ENCODE assay signal across 2 cellular contexts in the genomic region with DNA sequence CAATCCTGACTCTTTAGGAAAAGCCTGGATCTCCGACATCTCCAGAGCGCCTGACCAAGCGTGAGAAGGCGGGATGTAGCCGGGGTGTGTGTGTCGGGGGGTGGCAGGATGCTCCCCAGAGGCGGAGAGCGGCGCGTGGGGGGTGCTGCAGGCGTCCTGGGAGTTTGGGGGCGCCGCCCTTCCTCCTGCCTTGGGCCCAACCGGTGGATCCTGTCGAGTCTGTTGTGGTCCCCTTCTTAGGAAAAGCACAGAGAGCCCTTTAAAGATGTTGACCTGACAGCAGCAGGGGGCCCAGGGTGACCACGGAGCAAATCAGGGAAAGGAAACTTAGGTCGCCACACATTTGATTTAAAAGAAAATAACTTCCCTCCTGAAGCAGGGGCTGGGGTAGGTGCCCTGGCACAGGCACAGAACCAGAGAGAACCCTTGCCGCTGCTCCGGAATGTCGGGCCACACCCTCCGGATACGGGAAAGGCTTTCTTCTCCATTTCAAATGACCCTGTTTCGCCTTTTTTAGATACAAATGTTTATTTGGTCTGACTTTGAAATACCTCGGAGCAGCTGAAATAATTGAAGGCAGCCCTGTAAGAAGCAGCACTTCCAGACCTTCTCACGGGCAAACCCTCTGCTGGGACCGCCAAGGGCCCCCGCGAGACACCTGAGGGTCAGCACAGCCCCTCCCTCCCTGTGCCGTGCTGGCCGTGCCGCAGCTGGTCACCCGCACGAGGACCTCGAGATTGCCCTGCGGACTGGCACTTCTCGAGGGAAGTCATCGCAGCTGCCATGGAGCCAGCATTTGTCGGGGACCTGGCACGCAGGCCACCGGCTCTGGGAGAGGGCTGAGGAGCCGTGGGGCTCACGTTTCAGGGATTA.
TF ChIP-seq lines count a peak whose summit lies in the region.

No MANE protein-coding gene starts in this region.

TF ChIP-seq in GM23338, 12 proteins besides CTCF, POLR2A, EP300 and RAD21 (continued from another document):
- TF ChIP-seq ZNF462 (CRISPR knock-in tag; IDR thresholded peaks at IDR 0.05) (no peak), EZH2 (IDR thresholded peaks at IDR 0.05; ENCODE audit: low read depth, unreplicated experiment) (no peak)

TF ChIP-seq in WTC11, 78 proteins besides CTCF, POLR2A, EP300 and RAD21 (continued from another document):
- no peak for TF ChIP-seq HMGXB4 (CRISPR knock-in tag; IDR thresholded peaks at IDR 0.05)
- TF ChIP-seq, protein P1, sequence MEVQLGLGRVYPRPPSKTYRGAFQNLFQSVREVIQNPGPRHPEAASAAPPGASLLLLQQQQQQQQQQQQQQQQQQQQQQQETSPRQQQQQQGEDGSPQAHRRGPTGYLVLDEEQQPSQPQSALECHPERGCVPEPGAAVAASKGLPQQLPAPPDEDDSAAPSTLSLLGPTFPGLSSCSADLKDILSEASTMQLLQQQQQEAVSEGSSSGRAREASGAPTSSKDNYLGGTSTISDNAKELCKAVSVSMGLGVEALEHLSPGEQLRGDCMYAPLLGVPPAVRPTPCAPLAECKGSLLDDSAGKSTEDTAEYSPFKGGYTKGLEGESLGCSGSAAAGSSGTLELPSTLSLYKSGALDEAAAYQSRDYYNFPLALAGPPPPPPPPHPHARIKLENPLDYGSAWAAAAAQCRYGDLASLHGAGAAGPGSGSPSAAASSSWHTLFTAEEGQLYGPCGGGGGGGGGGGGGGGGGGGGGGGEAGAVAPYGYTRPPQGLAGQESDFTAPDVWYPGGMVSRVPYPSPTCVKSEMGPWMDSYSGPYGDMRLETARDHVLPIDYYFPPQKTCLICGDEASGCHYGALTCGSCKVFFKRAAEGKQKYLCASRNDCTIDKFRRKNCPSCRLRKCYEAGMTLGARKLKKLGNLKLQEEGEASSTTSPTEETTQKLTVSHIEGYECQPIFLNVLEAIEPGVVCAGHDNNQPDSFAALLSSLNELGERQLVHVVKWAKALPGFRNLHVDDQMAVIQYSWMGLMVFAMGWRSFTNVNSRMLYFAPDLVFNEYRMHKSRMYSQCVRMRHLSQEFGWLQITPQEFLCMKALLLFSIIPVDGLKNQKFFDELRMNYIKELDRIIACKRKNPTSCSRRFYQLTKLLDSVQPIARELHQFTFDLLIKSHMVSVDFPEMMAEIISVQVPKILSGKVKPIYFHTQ (CRISPR knock-in tag; IDR thresholded peaks at IDR 0.05), result no peak
- no peak for TF ChIP-seq ATF2 (CRISPR knock-in tag; IDR thresholded peaks at IDR 0.05; ENCODE audit: borderline replicate concordance, low read depth)
- no peak for TF ChIP-seq ZNF121 (CRISPR knock-in tag; IDR thresholded peaks at IDR 0.05)
- no peak for TF ChIP-seq SMAD3 (CRISPR knock-in tag; IDR thresholded peaks at IDR 0.05; ENCODE audit: borderline replicate concordance)
- TF ChIP-seq ZNF317 (CRISPR knock-in tag; IDR thresholded peaks at IDR 0.05; ENCODE audit: borderline replicate concordance, low read depth), result no peak
- TF ChIP-seq ZNF138 (CRISPR knock-in tag; conservative IDR thresholded peaks at IDR 0.05), result no peak
- no peak for TF ChIP-seq SP1 (CRISPR knock-in tag; conservative IDR thresholded peaks at IDR 0.05)
- no peak for TF ChIP-seq ZBTB21 (CRISPR knock-in tag; IDR thresholded peaks at IDR 0.05; ENCODE audit: borderline replicate concordance)
